Comparison of ENCODE assay signal across 10 cellular contexts in the genomic region with DNA sequence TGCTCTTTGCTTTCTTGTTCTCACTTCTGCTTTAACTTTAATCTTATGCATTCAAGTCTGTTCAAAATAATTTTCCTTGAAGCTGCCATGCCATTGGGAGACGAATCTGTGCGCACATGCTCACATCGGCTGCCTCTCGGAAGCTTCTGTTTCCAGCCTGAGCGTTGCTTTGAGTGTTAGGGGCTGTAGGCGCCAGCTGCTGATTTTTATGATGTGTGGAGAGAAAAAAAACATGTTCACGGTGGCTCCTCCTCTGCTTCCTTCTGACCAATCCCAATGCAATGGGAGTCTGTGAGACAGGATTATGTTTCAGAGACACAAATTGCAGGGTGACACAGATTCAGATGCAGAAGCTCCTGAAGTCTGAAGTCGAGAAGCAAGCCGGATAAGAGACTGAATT. TPM values are rescaled to one million over a fixed set of nuclear protein-coding genes. Genes with fewer than 3 reads are reported as not detected.
DNase-seq lines count a peak whose midpoint lies in the region; ATAC-seq and TF ChIP-seq lines count a peak whose summit lies in the region.
"Had no signal": no experiment of that assay in that cellular context is flagged by ENCODE, and none has a peak within 500 bp of the region (broad histone marks: within the 10 kb centered on the region; RNA-seq: fewer than 3 reads in every experiment).

A gene (minus strand): TSS at position 178 of the 400 bp plus-strand sequence. CDS start 426 bp downstream, outside the sequence.

- H3K4me1 ChIP-seq in DOHH2 (ENCODE audit: control insufficient read depth, low read length) (peaks cover 8% of the 10 kb centered on the region; the same call in 1 of the 2 replicates), mammary epithelial cell (ENCODE audit: insufficient read depth, low read length) (no peaks in the 10 kb centered on the region), mesenchymal stem cell (ENCODE audit: control insufficient read depth, insufficient read depth, low read depth, low read length) (peaks cover 2% of the 10 kb centered on the region), tibial nerve (peaks cover 0 to 9% (median 0%) of the 10 kb centered on the region in 4 donors)
- H3K4me1 ChIP-seq: thyroid gland had no signal

- no peak for ATAC-seq in HG03108 (IDR thresholded peaks at IDR 0.05; ENCODE audit: unreplicated experiment)

- TF ChIP-seq CTCF in DOHH2 (IDR thresholded peaks at IDR 0.05; ENCODE audit: low read depth, low read length, poor library complexity, severe bottlenecking) (no peak), mammary epithelial cell (conservative IDR thresholded peaks at IDR 0.05 in 1 of 2, IDR thresholded peaks at IDR 0.05 in 1 of 2; ENCODE audit: extremely low read depth in 1 of 2, insufficient read depth in 1 of 2, low read depth in 1 of 2, low read length in 2 of 2) (no peak), tibial nerve (IDR thresholded peaks at IDR 0.05) (no peak)

- no peak within 1 kb of the TSS for H2BK12ac ChIP-seq in mesenchymal stem cell (ENCODE audit: low read length in 2 of 2)

- no peak within 1 kb of the TSS for H3K27ac ChIP-seq in DOHH2 (ENCODE audit: low read depth, low read length)
- H3K27ac ChIP-seq in mammary epithelial cell (ENCODE audit: insufficient read depth, low read depth, low read length), result no peak within 1 kb of the TSS
- no peak within 1 kb of the TSS for H3K27ac ChIP-seq in mesenchymal stem cell (ENCODE audit: low read length, poor library complexity, severe bottlenecking)
- no peak within 1 kb of the TSS for H3K27ac ChIP-seq in tibial nerve
- H3K27ac ChIP-seq: thyroid gland had no signal

- CTCF ChIA-PET in mammary epithelial cell (lab: Charles Lee; ENCODE audit: low non-redundant PET), result no interaction called here

- H3K14ac ChIP-seq in mesenchymal stem cell (ENCODE audit: low read length in 2 of 2), result no peak within 1 kb of the TSS

- H3F3A ChIP-seq in DOHH2 (ENCODE audit: control insufficient read depth, insufficient read depth), result no peaks in the 10 kb centered on the region

- no peak within 1 kb of the TSS for H2BK15ac ChIP-seq in mesenchymal stem cell (ENCODE audit: low read depth, poor library complexity, severe bottlenecking)

- H3K9me3 ChIP-seq in DOHH2 (ENCODE audit: control insufficient read depth, insufficient read depth, low read length) (no peaks in the 10 kb centered on the region), mammary epithelial cell (replicated peaks; ENCODE audit: insufficient read depth, low read length) (no peaks in the 10 kb centered on the region), mesenchymal stem cell (ENCODE audit: control insufficient read depth, low read length) (no peaks in the 10 kb centered on the region), tibial nerve (no peaks in the 10 kb centered on the region)
- H3K9me3 ChIP-seq: thyroid gland had no signal

- WGBS in mammary epithelial cell (ENCODE audit: low coverage, missing lambda C conversion rate), result 1% methylated on average over 8 of the region's 9 CpGs
- WGBS in mesenchymal stem cell, result 29% methylated on average over 8 of the region's 9 CpGs
- WGBS in tibial nerve, 2 donors, result 0 to 2% methylated on average over 9 of the region's 9 CpGs

- H2BK5ac ChIP-seq in mesenchymal stem cell (ENCODE audit: low read depth, low read length, poor library complexity, severe bottlenecking), result no peak within 1 kb of the TSS

- H2AFZ ChIP-seq in mammary epithelial cell (ENCODE audit: low read depth, low read length), result peak within 1 kb of the TSS; percentile 66
- H2AFZ ChIP-seq in mesenchymal stem cell (ENCODE audit: low read depth, low read length), result no peak within 1 kb of the TSS

- H3K23ac ChIP-seq in mesenchymal stem cell (ENCODE audit: low read length in 2 of 2), result no peak within 1 kb of the TSS

- H4K8ac ChIP-seq in mesenchymal stem cell (ENCODE audit: low read length), result no peak within 1 kb of the TSS

- DNase-seq in NCI-H2107 (lab: John Stamatoyannopoulos, UW), result peak; percentile 88
- peak; percentile 35 for DNase-seq in mammary epithelial cell
- peak; percentile 74 for DNase-seq in mesenchymal stem cell
- DNase-seq in mesenteric fat pad (ENCODE audit: low spot score), result no peak
- no peak for DNase-seq in tibial nerve (ENCODE audit: low spot score in 2 of 2)
- DNase-seq in NK-92 treated with Interleukin-12 subunit alpha and Interleukin-12 subunit beta, amount 100 ng/mL, for 24 hours (lab: John Stamatoyannopoulos, UW), result no peak

- no peaks in the 10 kb centered on the region for H3K79me1 ChIP-seq in mesenchymal stem cell (replicated peaks; ENCODE audit: low read length, poor library complexity, severe bottlenecking)

- no peak within 1 kb of the TSS for H4K91ac ChIP-seq in mesenchymal stem cell (ENCODE audit: low read length)

- H3K9me2 ChIP-seq in DOHH2 (replicated peaks; ENCODE audit: control insufficient read depth, low read length), result no peaks in the 10 kb centered on the region

- no peaks in the 10 kb centered on the region for H3K79me2 ChIP-seq in DOHH2 (ENCODE audit: control insufficient read depth, low read length)
- no peaks in the 10 kb centered on the region for H3K79me2 ChIP-seq in mammary epithelial cell (ENCODE audit: insufficient read depth, low read length)

- H3K4me3 ChIP-seq in DOHH2 (ENCODE audit: low read length) (peak within 1 kb of the TSS; percentile 23; the same call in 1 of the 2 replicates), mammary epithelial cell (replicated peaks in 1 of 3; ENCODE audit: insufficient read depth in 1 of 3, low read depth in 2 of 3, low read length in 3 of 3) (peak within 1 kb of the TSS; percentile 10 to 39 (median 18)), mesenchymal stem cell (ENCODE audit: insufficient read depth in 1 of 2, low read depth in 1 of 2, low read length in 2 of 2) (peak within 1 kb of the TSS in 1 of 2 experiments; percentile 59), tibial nerve (peak within 1 kb of the TSS in 1 of 4 donors; percentile 12)
- H3K4me3 ChIP-seq: thyroid gland had no signal

- H3K4me2 ChIP-seq in DOHH2 (ENCODE audit: low read length), result peak within 1 kb of the TSS; percentile 39
- peak within 1 kb of the TSS; percentile 79 for H3K4me2 ChIP-seq in mammary epithelial cell (ENCODE audit: insufficient read depth, low read depth, low read length)
- H3K4me2 ChIP-seq in mesenchymal stem cell (ENCODE audit: low read length, poor library complexity, severe bottlenecking), result peak within 1 kb of the TSS; percentile 74

- H3K27me3 ChIP-seq in DOHH2 (ENCODE audit: control insufficient read depth, low read length) (no peaks in the 10 kb centered on the region; the same call in 1 of the 2 replicates), mammary epithelial cell (ENCODE audit: insufficient read depth, low read length) (peaks cover 4% of the 10 kb centered on the region), mesenchymal stem cell (ENCODE audit: control insufficient read depth in 1 of 2, insufficient read depth in 1 of 2, low read length in 2 of 2) (peaks cover 0 to 5% of the 10 kb centered on the region in 2 experiments), tibial nerve (no peaks in the 10 kb centered on the region)
- H3K27me3 ChIP-seq: thyroid gland had no signal

- H3K9ac ChIP-seq in mammary epithelial cell (ENCODE audit: insufficient read depth, low read length), result no peak within 1 kb of the TSS
- H3K9ac ChIP-seq in mesenchymal stem cell (ENCODE audit: low read length), result peak within 1 kb of the TSS; percentile 24

- no peak within 1 kb of the TSS for H2BK120ac ChIP-seq in mesenchymal stem cell (ENCODE audit: low read depth, low read length)

- no TSS peak for BruUV-seq in mammary epithelial cell (replicated peaks; lab: Mats Ljungman, UMichigan)

- H3K4ac ChIP-seq in mesenchymal stem cell (ENCODE audit: low read depth in 1 of 2, low read length in 2 of 2), result no peak within 1 kb of the TSS

- intact Hi-C loops in mammary epithelial cell (cut with micrococcal nuclease), result no loop called here

- no peak within 1 kb of the TSS for H2AK5ac ChIP-seq in mesenchymal stem cell (ENCODE audit: low read length, severe bottlenecking)

- H4K20me1 ChIP-seq in DOHH2 (ENCODE audit: control insufficient read depth, insufficient read depth, low read depth, low read length) (no peaks in the 10 kb centered on the region), mammary epithelial cell (ENCODE audit: insufficient read depth, low read length) (no peaks in the 10 kb centered on the region)

- in situ Hi-C loops in mammary epithelial cell (cut with MboI; ENCODE audit: low sequenced_read_pairs in 2 of 2), result no loop called here

- TF ChIP-seq EP300 in tibial nerve (IDR thresholded peaks at IDR 0.05), result no peak

- no peak for TF ChIP-seq POLR2A in tibial nerve (IDR thresholded peaks at IDR 0.05)

- no peaks in the 10 kb centered on the region for H3K36me3 ChIP-seq in DOHH2 (ENCODE audit: control insufficient read depth, low read length)
- H3K36me3 ChIP-seq in mammary epithelial cell (ENCODE audit: insufficient read depth, low read length), result no peaks in the 10 kb centered on the region
- no peaks in the 10 kb centered on the region for H3K36me3 ChIP-seq in mesenchymal stem cell (ENCODE audit: control insufficient read depth in 1 of 2, insufficient read depth in 2 of 2, low read depth in 1 of 2, low read length in 2 of 2)
- H3K36me3 ChIP-seq in tibial nerve, result no peaks in the 10 kb centered on the region
- H3K36me3 ChIP-seq: thyroid gland had no signal

- dilution Hi-C loops in mammary epithelial cell (cut with HindIII; ENCODE audit: low sequenced_read_pairs), result no loop called here

- no peak within 1 kb of the TSS for H3K18ac ChIP-seq in mesenchymal stem cell (ENCODE audit: low read depth in 1 of 2, low read length in 2 of 2)

RNA-seq across cellular contexts. Expression of the gene that starts here (rescaled TPM):
- total RNA-seq in mammary epithelial cell (not detected), mesenteric fat pad (not detected), tibial nerve (not detected)
- polyA plus RNA-seq in mammary epithelial cell, result not detected
- not detected for polyA minus RNA-seq in mammary epithelial cell
- polyA plus RNA-seq in mesenchymal stem cell (2013, experiment 1 of 2), result not detected
- polyA plus RNA-seq in mesenchymal stem cell (2013, experiment 2 of 2), result 0.01 TPM
- total RNA-seq: thyroid gland had no signal
- polyA plus RNA-seq: esophagus had no signal

Comparison
In these comparisons a context has a peak if more than half of its experiments do, and no peak if none do; other contexts are left out.
1. Peak in DNase-seq, H3K4me3 ChIP-seq and H3K4me2 ChIP-seq in mammary epithelial cell; RNA of the gene not detected or under 1 TPM.
2. DNase-seq: peak in NCI-H2107 (single experiment) and mesenchymal stem cell (single experiment); none in mesenteric fat pad (single experiment), tibial nerve (0 of 2) and NK-92 treated with Interleukin-12 subunit alpha and Interleukin-12 subunit beta, amount 100 ng/mL, for 24 hours (single experiment).
3. Peak in every context shown above with its lines, with median percentiles within 50 percentile points of each other: H3K4me2 ChIP-seq.